In genomic region chr19:47447470-47448359, GRCh38 we compare ENCODE assay signal across 1 cellular context.
TF ChIP-seq lines count a peak whose summit lies in the region.

No MANE protein-coding gene starts in this region.

TF ChIP-seq in K562, 482 proteins besides CTCF, POLR2A, EP300 and RAD21 (continued from another document and continues in another):
- TF ChIP-seq, protein P1, sequence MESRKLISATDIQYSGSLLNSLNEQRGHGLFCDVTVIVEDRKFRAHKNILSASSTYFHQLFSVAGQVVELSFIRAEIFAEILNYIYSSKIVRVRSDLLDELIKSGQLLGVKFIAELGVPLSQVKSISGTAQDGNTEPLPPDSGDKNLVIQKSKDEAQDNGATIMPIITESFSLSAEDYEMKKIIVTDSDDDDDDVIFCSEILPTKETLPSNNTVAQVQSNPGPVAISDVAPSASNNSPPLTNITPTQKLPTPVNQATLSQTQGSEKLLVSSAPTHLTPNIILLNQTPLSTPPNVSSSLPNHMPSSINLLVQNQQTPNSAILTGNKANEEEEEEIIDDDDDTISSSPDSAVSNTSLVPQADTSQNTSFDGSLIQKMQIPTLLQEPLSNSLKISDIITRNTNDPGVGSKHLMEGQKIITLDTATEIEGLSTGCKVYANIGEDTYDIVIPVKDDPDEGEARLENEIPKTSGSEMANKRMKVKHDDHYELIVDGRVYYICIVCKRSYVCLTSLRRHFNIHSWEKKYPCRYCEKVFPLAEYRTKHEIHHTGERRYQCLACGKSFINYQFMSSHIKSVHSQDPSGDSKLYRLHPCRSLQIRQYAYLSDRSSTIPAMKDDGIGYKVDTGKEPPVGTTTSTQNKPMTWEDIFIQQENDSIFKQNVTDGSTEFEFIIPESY (CRISPR knock-in tag; IDR thresholded peaks at IDR 0.05): peak; percentile 82
- peak; percentile 19 for TF ChIP-seq PCBP1 (IDR thresholded peaks at IDR 0.05; ENCODE audit: low read depth, low read length, poor library complexity, severe bottlenecking)
- TF ChIP-seq RREB1 (CRISPR knock-in tag; IDR thresholded peaks at IDR 0.05): no peak
- no peak for TF ChIP-seq PCBP2 (IDR thresholded peaks at IDR 0.05; ENCODE audit: low read depth, low read length, poor library complexity, severe bottlenecking)
- TF ChIP-seq ZSCAN32 (CRISPR knock-in tag; IDR thresholded peaks at IDR 0.05): no peak
- no peak for TF ChIP-seq TEAD2 (tag; IDR thresholded peaks at IDR 0.05)
- TF ChIP-seq, protein P2, sequence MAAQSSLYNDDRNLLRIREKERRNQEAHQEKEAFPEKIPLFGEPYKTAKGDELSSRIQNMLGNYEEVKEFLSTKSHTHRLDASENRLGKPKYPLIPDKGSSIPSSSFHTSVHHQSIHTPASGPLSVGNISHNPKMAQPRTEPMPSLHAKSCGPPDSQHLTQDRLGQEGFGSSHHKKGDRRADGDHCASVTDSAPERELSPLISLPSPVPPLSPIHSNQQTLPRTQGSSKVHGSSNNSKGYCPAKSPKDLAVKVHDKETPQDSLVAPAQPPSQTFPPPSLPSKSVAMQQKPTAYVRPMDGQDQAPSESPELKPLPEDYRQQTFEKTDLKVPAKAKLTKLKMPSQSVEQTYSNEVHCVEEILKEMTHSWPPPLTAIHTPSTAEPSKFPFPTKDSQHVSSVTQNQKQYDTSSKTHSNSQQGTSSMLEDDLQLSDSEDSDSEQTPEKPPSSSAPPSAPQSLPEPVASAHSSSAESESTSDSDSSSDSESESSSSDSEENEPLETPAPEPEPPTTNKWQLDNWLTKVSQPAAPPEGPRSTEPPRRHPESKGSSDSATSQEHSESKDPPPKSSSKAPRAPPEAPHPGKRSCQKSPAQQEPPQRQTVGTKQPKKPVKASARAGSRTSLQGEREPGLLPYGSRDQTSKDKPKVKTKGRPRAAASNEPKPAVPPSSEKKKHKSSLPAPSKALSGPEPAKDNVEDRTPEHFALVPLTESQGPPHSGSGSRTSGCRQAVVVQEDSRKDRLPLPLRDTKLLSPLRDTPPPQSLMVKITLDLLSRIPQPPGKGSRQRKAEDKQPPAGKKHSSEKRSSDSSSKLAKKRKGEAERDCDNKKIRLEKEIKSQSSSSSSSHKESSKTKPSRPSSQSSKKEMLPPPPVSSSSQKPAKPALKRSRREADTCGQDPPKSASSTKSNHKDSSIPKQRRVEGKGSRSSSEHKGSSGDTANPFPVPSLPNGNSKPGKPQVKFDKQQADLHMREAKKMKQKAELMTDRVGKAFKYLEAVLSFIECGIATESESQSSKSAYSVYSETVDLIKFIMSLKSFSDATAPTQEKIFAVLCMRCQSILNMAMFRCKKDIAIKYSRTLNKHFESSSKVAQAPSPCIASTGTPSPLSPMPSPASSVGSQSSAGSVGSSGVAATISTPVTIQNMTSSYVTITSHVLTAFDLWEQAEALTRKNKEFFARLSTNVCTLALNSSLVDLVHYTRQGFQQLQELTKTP (IDR thresholded peaks at IDR 0.05; ENCODE audit: low read depth in 1 of 2, partially characterized antibody in 2 of 2): no peak
- TF ChIP-seq HNRNPK (IDR thresholded peaks at IDR 0.05; ENCODE audit: low read depth, low read length, poor library complexity, severe bottlenecking): no peak
- TF ChIP-seq FOXP1 (CRISPR knock-in tag; IDR thresholded peaks at IDR 0.05): peak; percentile 99
- 0 out of 2 replicates have a peak, but pooled peaks have one; percentile 3 for TF ChIP-seq CBFA2T3 (IDR thresholded peaks at IDR 0.05)
- TF ChIP-seq ZNF134 (CRISPR knock-in tag; conservative IDR thresholded peaks at IDR 0.05): no peak
- no peak for TF ChIP-seq ZNF12 (CRISPR knock-in tag; IDR thresholded peaks at IDR 0.05)
- peak in 1 of 2 experiments; percentile 77; a peak in 2 of 4 replicates for TF ChIP-seq MAZ (CRISPR knock-in tag; conservative IDR thresholded peaks at IDR 0.05 in 1 of 2, IDR thresholded peaks at IDR 0.05 in 1 of 2)
- no peak for TF ChIP-seq KLF6 (CRISPR knock-in tag; IDR thresholded peaks at IDR 0.05; ENCODE audit: borderline replicate concordance)
- TF ChIP-seq, protein P3, sequence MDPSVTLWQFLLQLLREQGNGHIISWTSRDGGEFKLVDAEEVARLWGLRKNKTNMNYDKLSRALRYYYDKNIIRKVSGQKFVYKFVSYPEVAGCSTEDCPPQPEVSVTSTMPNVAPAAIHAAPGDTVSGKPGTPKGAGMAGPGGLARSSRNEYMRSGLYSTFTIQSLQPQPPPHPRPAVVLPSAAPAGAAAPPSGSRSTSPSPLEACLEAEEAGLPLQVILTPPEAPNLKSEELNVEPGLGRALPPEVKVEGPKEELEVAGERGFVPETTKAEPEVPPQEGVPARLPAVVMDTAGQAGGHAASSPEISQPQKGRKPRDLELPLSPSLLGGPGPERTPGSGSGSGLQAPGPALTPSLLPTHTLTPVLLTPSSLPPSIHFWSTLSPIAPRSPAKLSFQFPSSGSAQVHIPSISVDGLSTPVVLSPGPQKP (CRISPR knock-in tag; IDR thresholded peaks at IDR 0.05): 0 out of 2 replicates have a peak, but pooled peaks have one; percentile 66
- no peak for TF ChIP-seq NEUROD1 (IDR thresholded peaks at IDR 0.05; ENCODE audit: borderline replicate concordance, low read depth, low read length, partially characterized antibody)
- peak; percentile 42; the same call in 1 of the 2 replicates for TF ChIP-seq GABPB1 (CRISPR knock-in tag; IDR thresholded peaks at IDR 0.05)
- TF ChIP-seq, protein P4, sequence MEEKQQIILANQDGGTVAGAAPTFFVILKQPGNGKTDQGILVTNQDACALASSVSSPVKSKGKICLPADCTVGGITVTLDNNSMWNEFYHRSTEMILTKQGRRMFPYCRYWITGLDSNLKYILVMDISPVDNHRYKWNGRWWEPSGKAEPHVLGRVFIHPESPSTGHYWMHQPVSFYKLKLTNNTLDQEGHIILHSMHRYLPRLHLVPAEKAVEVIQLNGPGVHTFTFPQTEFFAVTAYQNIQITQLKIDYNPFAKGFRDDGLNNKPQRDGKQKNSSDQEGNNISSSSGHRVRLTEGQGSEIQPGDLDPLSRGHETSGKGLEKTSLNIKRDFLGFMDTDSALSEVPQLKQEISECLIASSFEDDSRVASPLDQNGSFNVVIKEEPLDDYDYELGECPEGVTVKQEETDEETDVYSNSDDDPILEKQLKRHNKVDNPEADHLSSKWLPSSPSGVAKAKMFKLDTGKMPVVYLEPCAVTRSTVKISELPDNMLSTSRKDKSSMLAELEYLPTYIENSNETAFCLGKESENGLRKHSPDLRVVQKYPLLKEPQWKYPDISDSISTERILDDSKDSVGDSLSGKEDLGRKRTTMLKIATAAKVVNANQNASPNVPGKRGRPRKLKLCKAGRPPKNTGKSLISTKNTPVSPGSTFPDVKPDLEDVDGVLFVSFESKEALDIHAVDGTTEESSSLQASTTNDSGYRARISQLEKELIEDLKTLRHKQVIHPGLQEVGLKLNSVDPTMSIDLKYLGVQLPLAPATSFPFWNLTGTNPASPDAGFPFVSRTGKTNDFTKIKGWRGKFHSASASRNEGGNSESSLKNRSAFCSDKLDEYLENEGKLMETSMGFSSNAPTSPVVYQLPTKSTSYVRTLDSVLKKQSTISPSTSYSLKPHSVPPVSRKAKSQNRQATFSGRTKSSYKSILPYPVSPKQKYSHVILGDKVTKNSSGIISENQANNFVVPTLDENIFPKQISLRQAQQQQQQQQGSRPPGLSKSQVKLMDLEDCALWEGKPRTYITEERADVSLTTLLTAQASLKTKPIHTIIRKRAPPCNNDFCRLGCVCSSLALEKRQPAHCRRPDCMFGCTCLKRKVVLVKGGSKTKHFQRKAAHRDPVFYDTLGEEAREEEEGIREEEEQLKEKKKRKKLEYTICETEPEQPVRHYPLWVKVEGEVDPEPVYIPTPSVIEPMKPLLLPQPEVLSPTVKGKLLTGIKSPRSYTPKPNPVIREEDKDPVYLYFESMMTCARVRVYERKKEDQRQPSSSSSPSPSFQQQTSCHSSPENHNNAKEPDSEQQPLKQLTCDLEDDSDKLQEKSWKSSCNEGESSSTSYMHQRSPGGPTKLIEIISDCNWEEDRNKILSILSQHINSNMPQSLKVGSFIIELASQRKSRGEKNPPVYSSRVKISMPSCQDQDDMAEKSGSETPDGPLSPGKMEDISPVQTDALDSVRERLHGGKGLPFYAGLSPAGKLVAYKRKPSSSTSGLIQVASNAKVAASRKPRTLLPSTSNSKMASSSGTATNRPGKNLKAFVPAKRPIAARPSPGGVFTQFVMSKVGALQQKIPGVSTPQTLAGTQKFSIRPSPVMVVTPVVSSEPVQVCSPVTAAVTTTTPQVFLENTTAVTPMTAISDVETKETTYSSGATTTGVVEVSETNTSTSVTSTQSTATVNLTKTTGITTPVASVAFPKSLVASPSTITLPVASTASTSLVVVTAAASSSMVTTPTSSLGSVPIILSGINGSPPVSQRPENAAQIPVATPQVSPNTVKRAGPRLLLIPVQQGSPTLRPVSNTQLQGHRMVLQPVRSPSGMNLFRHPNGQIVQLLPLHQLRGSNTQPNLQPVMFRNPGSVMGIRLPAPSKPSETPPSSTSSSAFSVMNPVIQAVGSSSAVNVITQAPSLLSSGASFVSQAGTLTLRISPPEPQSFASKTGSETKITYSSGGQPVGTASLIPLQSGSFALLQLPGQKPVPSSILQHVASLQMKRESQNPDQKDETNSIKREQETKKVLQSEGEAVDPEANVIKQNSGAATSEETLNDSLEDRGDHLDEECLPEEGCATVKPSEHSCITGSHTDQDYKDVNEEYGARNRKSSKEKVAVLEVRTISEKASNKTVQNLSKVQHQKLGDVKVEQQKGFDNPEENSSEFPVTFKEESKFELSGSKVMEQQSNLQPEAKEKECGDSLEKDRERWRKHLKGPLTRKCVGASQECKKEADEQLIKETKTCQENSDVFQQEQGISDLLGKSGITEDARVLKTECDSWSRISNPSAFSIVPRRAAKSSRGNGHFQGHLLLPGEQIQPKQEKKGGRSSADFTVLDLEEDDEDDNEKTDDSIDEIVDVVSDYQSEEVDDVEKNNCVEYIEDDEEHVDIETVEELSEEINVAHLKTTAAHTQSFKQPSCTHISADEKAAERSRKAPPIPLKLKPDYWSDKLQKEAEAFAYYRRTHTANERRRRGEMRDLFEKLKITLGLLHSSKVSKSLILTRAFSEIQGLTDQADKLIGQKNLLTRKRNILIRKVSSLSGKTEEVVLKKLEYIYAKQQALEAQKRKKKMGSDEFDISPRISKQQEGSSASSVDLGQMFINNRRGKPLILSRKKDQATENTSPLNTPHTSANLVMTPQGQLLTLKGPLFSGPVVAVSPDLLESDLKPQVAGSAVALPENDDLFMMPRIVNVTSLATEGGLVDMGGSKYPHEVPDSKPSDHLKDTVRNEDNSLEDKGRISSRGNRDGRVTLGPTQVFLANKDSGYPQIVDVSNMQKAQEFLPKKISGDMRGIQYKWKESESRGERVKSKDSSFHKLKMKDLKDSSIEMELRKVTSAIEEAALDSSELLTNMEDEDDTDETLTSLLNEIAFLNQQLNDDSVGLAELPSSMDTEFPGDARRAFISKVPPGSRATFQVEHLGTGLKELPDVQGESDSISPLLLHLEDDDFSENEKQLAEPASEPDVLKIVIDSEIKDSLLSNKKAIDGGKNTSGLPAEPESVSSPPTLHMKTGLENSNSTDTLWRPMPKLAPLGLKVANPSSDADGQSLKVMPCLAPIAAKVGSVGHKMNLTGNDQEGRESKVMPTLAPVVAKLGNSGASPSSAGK (IDR thresholded peaks at IDR 0.05): peak; percentile 94
- TF ChIP-seq STAG1 (CRISPR knock-in tag; IDR thresholded peaks at IDR 0.05; ENCODE audit: borderline replicate concordance): 0 out of 2 replicates have a peak, but pooled peaks have one; percentile 5
- no peak for TF ChIP-seq CSDE1 (IDR thresholded peaks at IDR 0.05)
- no peak for TF ChIP-seq PTRF (tag; IDR thresholded peaks at IDR 0.05)
- TF ChIP-seq, protein P5, sequence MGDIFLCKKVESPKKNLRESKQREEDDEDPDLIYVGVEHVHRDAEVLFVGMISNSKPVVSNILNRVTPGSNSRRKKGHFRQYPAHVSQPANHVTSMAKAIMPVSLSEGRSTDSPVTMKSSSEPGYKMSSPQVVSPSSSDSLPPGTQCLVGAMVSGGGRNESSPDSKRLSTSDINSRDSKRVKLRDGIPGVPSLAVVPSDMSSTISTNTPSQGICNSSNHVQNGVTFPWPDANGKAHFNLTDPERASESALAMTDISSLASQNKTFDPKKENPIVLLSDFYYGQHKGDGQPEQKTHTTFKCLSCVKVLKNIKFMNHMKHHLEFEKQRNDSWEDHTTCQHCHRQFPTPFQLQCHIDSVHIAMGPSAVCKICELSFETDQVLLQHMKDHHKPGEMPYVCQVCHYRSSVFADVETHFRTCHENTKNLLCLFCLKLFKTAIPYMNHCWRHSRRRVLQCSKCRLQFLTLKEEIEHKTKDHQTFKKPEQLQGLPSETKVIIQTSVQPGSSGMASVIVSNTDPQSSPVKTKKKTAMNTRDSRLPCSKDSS (IDR thresholded peaks at IDR 0.05; ENCODE audit: low read depth, partially characterized antibody): no peak
- TF ChIP-seq DDX20 (tag; IDR thresholded peaks at IDR 0.05; ENCODE audit: low read depth): no peak
